9 cellular contexts compared by ENCODE assay signal in the genomic region with DNA sequence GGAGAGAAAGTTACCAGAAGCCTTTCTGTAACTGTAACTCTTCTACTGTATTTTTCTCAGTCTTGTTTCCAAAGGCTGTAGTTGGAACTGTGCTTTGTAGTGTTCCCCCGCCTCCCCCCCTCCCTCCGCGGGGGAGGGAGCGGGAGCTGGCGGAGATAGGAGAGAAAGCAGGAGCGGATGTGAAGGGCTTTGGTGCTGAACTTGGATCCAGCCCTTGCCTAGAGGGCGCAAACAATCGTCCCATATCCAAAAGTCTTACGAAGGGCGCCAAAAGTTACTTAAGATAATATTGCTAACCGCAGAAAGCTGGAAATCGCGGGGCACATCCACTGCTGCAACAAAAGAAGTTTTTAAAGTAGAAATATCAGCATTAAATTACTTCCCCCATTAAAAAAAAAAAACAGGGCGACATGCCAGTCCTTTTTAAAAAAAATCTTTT. TPM values are rescaled to one million over a fixed set of nuclear protein-coding genes. Genes with fewer than 3 reads are reported as not detected.
DNase-seq lines count a peak whose midpoint lies in the region; ATAC-seq, FAIRE-seq and TF ChIP-seq lines count a peak whose summit lies in the region.
"Had no signal": no experiment of that assay in that cellular context is flagged by ENCODE, and none has a peak within 500 bp of the region (broad histone marks: within the 10 kb centered on the region; RNA-seq: fewer than 3 reads in every experiment).

No MANE protein-coding gene starts in this region.

- H3K36me3 Mint-ChIP-seq in activated CD4-positive, alpha-beta T cell treated with anti-CD3 and anti-CD28 coated beads for 36 hours (ENCODE audit: low read depth), result no peaks in the 10 kb centered on the region
- no peaks in the 10 kb centered on the region for H3K36me3 Mint-ChIP-seq in activated naive CD8-positive, alpha-beta T cell

- TF ChIP-seq CTCF in pancreas (IDR thresholded peaks at IDR 0.05), result no peak

- no peak overlapping the region for H2BK5ac ChIP-seq in neuronal stem cell (ENCODE audit: low read length)

- peak; percentile 37 for FAIRE-seq in pancreas (lab: Jason Lieb, UNC)
- FAIRE-seq: colon had no signal

- H3K9me3 ChIP-seq in pancreas, result no peaks in the 10 kb centered on the region
- no peaks in the 10 kb centered on the region for H3K9me3 ChIP-seq in neuronal stem cell (replicated peaks in 1 of 2; ENCODE audit: control insufficient read depth in 2 of 2, insufficient read depth in 1 of 2, low read depth in 1 of 2, low read length in 2 of 2)

- H3K27ac Mint-ChIP-seq in activated CD4-positive, alpha-beta T cell treated with anti-CD3 and anti-CD28 coated beads for 36 hours, result peak overlapping the region; percentile 11
- peak overlapping the region; percentile 61 for H3K27ac Mint-ChIP-seq in activated naive CD8-positive, alpha-beta T cell

- peaks cover 15% of the 10 kb centered on the region for H3K27me3 Mint-ChIP-seq in activated CD4-positive, alpha-beta T cell treated with anti-CD3 and anti-CD28 coated beads for 36 hours
- H3K27me3 Mint-ChIP-seq in activated naive CD8-positive, alpha-beta T cell, result no peaks in the 10 kb centered on the region

- H3K27me3 ChIP-seq in pancreas, result no peaks in the 10 kb centered on the region
- H3K27me3 ChIP-seq in neuronal stem cell (ENCODE audit: control insufficient read depth in 3 of 3, insufficient read depth in 3 of 3, low read depth in 1 of 3, low read length in 3 of 3), result peaks cover 22 to 70% (median 58%) of the 10 kb centered on the region in 3 experiments

- CTCF ChIA-PET in activated CD4-positive, alpha-beta T cell treated with anti-CD3 and anti-CD28 coated beads for 36 hours (lab: Charles Lee), result interaction anchor here (0.7 to 6.6 kb wide), 2 partner anchors 28 to 481 kb away, joined by 3 to 60 read pairs; no protein-coding TSS in a partner anchor

- H3K14ac ChIP-seq in neuronal stem cell (ENCODE audit: low read length), result no peak overlapping the region

- POLR2A ChIA-PET in activated CD4-positive, alpha-beta T cell treated with anti-CD3 and anti-CD28 coated beads for 36 hours (lab: Charles Lee), result interaction anchor here (0.7 kb wide), 1 partner anchor 32 kb away, joined by 3 read pairs; no protein-coding TSS in a partner anchor

- H3K9me3 Mint-ChIP-seq in activated CD4-positive, alpha-beta T cell treated with anti-CD3 and anti-CD28 coated beads for 36 hours (ENCODE audit: low read depth), result no peaks in the 10 kb centered on the region
- no peaks in the 10 kb centered on the region for H3K9me3 Mint-ChIP-seq in activated naive CD8-positive, alpha-beta T cell (ENCODE audit: low read depth)

- no peak overlapping the region for H2BK12ac ChIP-seq in neuronal stem cell (ENCODE audit: low read length)

- intact Hi-C loops in activated CD4-positive, alpha-beta T cell treated with anti-CD3 and anti-CD28 coated beads for 36 hours (cut with DNase I, micrococcal nuclease), result loop anchor here (2.0 to 10.0 kb wide), 9 partner anchors 191 to 1705 kb away; a partner anchor contains a TSS
- intact Hi-C loops in Right ventricle myocardium superior (cut with DNase I), result loop anchor here (5.0 kb wide), 3 partner anchors 42 to 257 kb away; no protein-coding TSS in a partner anchor
- intact Hi-C loops in pancreas (cut with DNase I), result no loop called here

- peaks cover 55% of the 10 kb centered on the region for H3K4me1 Mint-ChIP-seq in activated CD4-positive, alpha-beta T cell treated with anti-CD3 and anti-CD28 coated beads for 36 hours
- H3K4me1 Mint-ChIP-seq in activated naive CD8-positive, alpha-beta T cell (ENCODE audit: low read depth), result peaks cover 57% of the 10 kb centered on the region

- H3K4me2 ChIP-seq in neuronal stem cell (ENCODE audit: insufficient read depth, low read length, poor library complexity, severe bottlenecking), result no peak overlapping the region

- H3K36me3 ChIP-seq in pancreas (no peaks in the 10 kb centered on the region), neuronal stem cell (replicated peaks in 1 of 2; ENCODE audit: control insufficient read depth in 2 of 2, insufficient read depth in 2 of 2, low read length in 2 of 2) (no peaks in the 10 kb centered on the region)

- H3K4me1 ChIP-seq in pancreas, result peaks cover 25 to 44% (median 27%) of the 10 kb centered on the region in 3 donors
- H3K4me1 ChIP-seq in neuronal stem cell (ENCODE audit: control insufficient read depth in 2 of 2, insufficient read depth in 1 of 2, low read depth in 1 of 2, low read length in 2 of 2), result peaks cover 2% of the 10 kb centered on the region in 2 donors

- H2AK5ac ChIP-seq in neuronal stem cell (ENCODE audit: low read depth, low read length), result no peak overlapping the region

- H3K9ac ChIP-seq in neuronal stem cell (ENCODE audit: low read depth, low read length, poor library complexity), result no peak overlapping the region

- H3K4me3 Mint-ChIP-seq in activated CD4-positive, alpha-beta T cell treated with anti-CD3 and anti-CD28 coated beads for 36 hours, result peak overlapping the region; percentile 53
- peak overlapping the region; percentile 78 for H3K4me3 Mint-ChIP-seq in activated naive CD8-positive, alpha-beta T cell

- no peak overlapping the region for H3K23ac ChIP-seq in neuronal stem cell (ENCODE audit: low read depth, low read length, poor library complexity)

- no peaks in the 10 kb centered on the region for H3K79me1 ChIP-seq in neuronal stem cell (ENCODE audit: low read depth, low read length)

- no peak overlapping the region for H2BK120ac ChIP-seq in neuronal stem cell (ENCODE audit: low read depth, low read length)

- peak; percentile 35 for DNase-seq in activated CD4-positive, alpha-beta T cell treated with anti-CD3 and anti-CD28 coated beads for 36 hours
- DNase-seq in activated CD4-positive, alpha-beta T cell treated with anti-CD3 and anti-CD28 coated beads, Interleukin-2, amount 50 U/mL, for 4 hours, result no peak
- DNase-seq in NCI-H2227 (lab: John Stamatoyannopoulos, UW; ENCODE audit: unreplicated experiment) (peak; percentile 70), Right ventricle myocardium superior (peak; percentile 89), pancreas (peak; percentile 68 to 84 (median 78)), neuronal stem cell (ENCODE audit: low spot score) (no peak)

- H3K27ac ChIP-seq in pancreas, result peak overlapping the region in 3 of 4 donors; percentile 24 to 92 (median 92)
- no peak overlapping the region for H3K27ac ChIP-seq in neuronal stem cell (replicated peaks; ENCODE audit: low read length)

- H3K4me3 ChIP-seq in pancreas (peak overlapping the region in 3 of 4 donors; percentile 7 to 89 (median 20)), neuronal stem cell (ENCODE audit: low read length in 2 of 2) (no peak overlapping the region)

- no peak overlapping the region for H4K91ac ChIP-seq in neuronal stem cell (ENCODE audit: low read depth, low read length, poor library complexity)

- H2BK15ac ChIP-seq in neuronal stem cell (ENCODE audit: low read length), result no peak overlapping the region

- H4K8ac ChIP-seq in neuronal stem cell (ENCODE audit: low read depth, low read length), result no peak overlapping the region

- no peak overlapping the region for H3K18ac ChIP-seq in neuronal stem cell (ENCODE audit: low read length)

- WGBS in pancreas, 2 donors, result 1% methylated on average over 11 to 14 of the region's 14 CpGs
- WGBS in neuronal stem cell (ENCODE audit: extremely low coverage in 2 of 2, insufficient read length in 2 of 2, insufficient replicate concordance in 1 of 2), 2 donors, result no CpG with 5 or more reads among the region's 14 CpGs

- no peak for ATAC-seq in activated CD4-positive, alpha-beta T cell treated with anti-CD3 and anti-CD28 coated beads for 36 hours
- ATAC-seq in Right ventricle myocardium superior (ENCODE audit: poor library complexity) (peak; percentile 61), pancreas (peak; percentile 21 to 54 (median 38)), GM21619 (IDR thresholded peaks at IDR 0.05; ENCODE audit: unreplicated experiment) (no peak)

- H3K4ac ChIP-seq in neuronal stem cell (ENCODE audit: low read length), result no peak overlapping the region

- no peak overlapping the region for H2AFZ ChIP-seq in neuronal stem cell (ENCODE audit: low read length)

RNA-seq across cellular contexts. Expression of a gene that starts 2.4 kb away (rescaled TPM):
- total RNA-seq in activated CD4-positive, alpha-beta T cell treated with anti-CD3 and anti-CD28 coated beads for 36 hours, result 1 to 10 TPM; 3.0 to 3.2 TPM
- total RNA-seq in Right ventricle myocardium superior (89.5 TPM), pancreas (10 to 100 TPM; 29.0 to 48.1 (median 32.8) TPM)
- 1 to 10 TPM; 4.9 to 5.6 TPM for polyA plus RNA-seq in pancreas
- 0.24 TPM for polyA plus RNA-seq in neuronal stem cell (2013, experiment 1 of 2)
- polyA plus RNA-seq in neuronal stem cell (2013, experiment 2 of 2), result 0.30 TPM

Comparison
In these comparisons a context has a peak if more than half of its experiments do, and no peak if none do; other contexts are left out.
1. DNase-seq: peak in activated CD4-positive, alpha-beta T cell treated with anti-CD3 and anti-CD28 coated beads for 36 hours (single experiment), NCI-H2227 (single experiment), Right ventricle myocardium superior (single experiment) and pancreas (6 of 6); none in activated CD4-positive, alpha-beta T cell treated with anti-CD3 and anti-CD28 coated beads, Interleukin-2, amount 50 U/mL, for 4 hours (0 of 2) and neuronal stem cell (single experiment).
2. ATAC-seq: peak in Right ventricle myocardium superior (single experiment) and pancreas (4 of 4); none in activated CD4-positive, alpha-beta T cell treated with anti-CD3 and anti-CD28 coated beads for 36 hours (single experiment) and GM21619 (single experiment).
3. H3K4me3 ChIP-seq: peak in pancreas (3 of 4); none in neuronal stem cell (0 of 2).
4. RNA of a gene that starts 2.4 kb away (total RNA-seq): 89.5 TPM in Right ventricle myocardium superior (single experiment) and 29.0 to 48.1 TPM in pancreas; 3.0 to 3.2 TPM in activated CD4-positive, alpha-beta T cell treated with anti-CD3 and anti-CD28 coated beads for 36 hours; every median in the first group is over 4 times any median in the second.
5. intact Hi-C loops: an anchor here in activated CD4-positive, alpha-beta T cell treated with anti-CD3 and anti-CD28 coated beads for 36 hours (2.0 to 10.0 kb wide) and Right ventricle myocardium superior (5.0 kb wide); none called in pancreas.